Comparison of ENCODE assay signal across 22 cellular contexts in genomic region chr16:69160192-69160591, GRCh38.
"Had no signal": no experiment of that assay in that cellular context is flagged by ENCODE, and none has a peak within 500 bp of the region (broad histone marks: within the 10 kb centered on the region; RNA-seq: fewer than 3 reads in every experiment).

No MANE protein-coding gene starts in this region.

- DNase-seq: Kasumi-1, MM.1S, NCI-H1092 treated with DMSO at 0.1 percent for 48 hours, NCI-H1436, NCI-H187, NCI-H2029, NCI-H2081 treated with DMSO at 0.1 percent for 48 hours, NCI-H2171, NCI-H226, NCI-H446, NCI-H510A, NCI-H524 treated with DMSO at 0.1 percent for 48 hours, NCI-H69, NCI-H774, PC-3, SHP77 had no signal

- H3K9me3 Mint-ChIP-seq: IgD-negative memory B cell had no signal

- H3K27ac ChIP-seq: KMS-11, RWPE1 had no signal

- H3K4me3 Mint-ChIP-seq: IgD-negative memory B cell had no signal

- H3K27me3 Mint-ChIP-seq: IgD-negative memory B cell had no signal

- ATAC-seq: K562, Panc1, PC-3, SK-N-SH treated with all-trans-retinoic acid at 6 μM for 48 hours had no signal

- H3K27ac Mint-ChIP-seq: IgD-negative memory B cell had no signal

- H3K4me1 Mint-ChIP-seq: IgD-negative memory B cell had no signal
